8 cellular contexts compared by ENCODE assay signal in the genomic region with DNA sequence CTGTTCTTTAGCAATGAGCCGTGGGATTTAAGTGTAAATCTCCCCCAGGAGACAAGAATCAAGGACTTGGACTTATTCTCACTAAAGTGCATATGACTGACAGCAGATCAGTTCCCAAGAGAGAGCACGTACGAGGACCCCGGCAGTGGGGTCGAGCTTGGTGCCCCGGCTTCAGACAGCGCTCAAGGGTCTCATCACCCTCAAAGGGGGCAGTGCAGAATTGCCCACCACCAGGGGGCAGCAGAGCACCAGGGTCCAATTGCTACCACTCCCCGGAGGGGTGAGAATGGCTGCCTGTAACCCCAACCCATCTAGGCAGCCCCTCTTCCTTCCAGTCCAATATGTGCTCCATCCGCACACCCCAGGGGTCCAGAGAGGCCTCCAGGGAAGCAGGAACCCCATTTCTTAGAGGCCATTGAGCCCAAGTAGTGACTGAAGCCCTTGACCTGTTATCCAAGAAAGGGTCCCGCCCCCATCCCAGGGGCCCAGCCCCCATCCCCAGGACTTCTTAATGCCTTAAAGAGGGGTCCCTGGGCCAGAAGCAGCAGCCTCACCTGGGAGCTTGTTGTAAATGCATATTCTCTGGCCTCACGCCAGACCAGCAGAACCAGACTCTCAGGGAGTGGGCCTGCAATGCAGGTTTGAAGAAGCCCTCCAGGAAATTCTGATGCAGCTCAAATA.
DNase-seq lines count a peak whose midpoint lies in the region; ATAC-seq and TF ChIP-seq lines count a peak whose summit lies in the region.

No MANE protein-coding gene starts in this region.

- DNase-seq in D341Med (ENCODE audit: low spot score) (peak; percentile 77), Karpas-422 (peak; percentile 88), choroid plexus epithelial cell (ENCODE audit: low read depth) (peak; percentile 43), mesendoderm (peak; percentile 51), epidermal melanocyte (ENCODE audit: insufficient read length, low spot score) (no peak)
- DNase-seq in activated CD4-positive, alpha-beta T cell treated with anti-CD3 and anti-CD28 coated beads for 24 hours (ENCODE audit: low read depth in 2 of 2), result peak; percentile 59 to 69
- DNase-seq in stimulated activated CD8-positive, alpha-beta memory T cell treated with anti-CD3 and anti-CD28 coated beads, Interleukin-7, amount 100 ng/mL, for 1 hour (ENCODE audit: low read depth in 2 of 2), result peak; percentile 14 to 41

- ATAC-seq in HG03354 (IDR thresholded peaks at IDR 0.05; ENCODE audit: poor library complexity, severe bottlenecking, unreplicated experiment), result no peak

- H4K20me1 ChIP-seq in Karpas-422 (ENCODE audit: insufficient read depth, low read depth, low read length), result peaks cover 9% of the 10 kb centered on the region; the same call in 1 of the 2 replicates

- H3K4me2 ChIP-seq in Karpas-422 (ENCODE audit: low read depth, low read length, poor library complexity, severe bottlenecking) (no peak overlapping the region), mesendoderm (ENCODE audit: low read length) (no peak overlapping the region)

- H3K4me1 ChIP-seq in Karpas-422 (ENCODE audit: low read length) (no peaks in the 10 kb centered on the region), mesendoderm (ENCODE audit: control insufficient read depth, low read depth, low read length) (no peaks in the 10 kb centered on the region)

- H3K27ac ChIP-seq in Karpas-422 (ENCODE audit: low read length) (no peak overlapping the region), mesendoderm (ENCODE audit: low read depth, low read length) (no peak overlapping the region)

- no peaks in the 10 kb centered on the region for H3K79me1 ChIP-seq in mesendoderm (ENCODE audit: low read length)

- H3K27me3 ChIP-seq in Karpas-422 (ENCODE audit: low read length), result no peaks in the 10 kb centered on the region
- H3K27me3 ChIP-seq in mesendoderm (ENCODE audit: insufficient read depth, low read length, poor library complexity), result no peaks in the 10 kb centered on the region

- no peak overlapping the region for H3K4me3 ChIP-seq in Karpas-422 (ENCODE audit: low read length)
- no peak overlapping the region for H3K4me3 ChIP-seq in choroid plexus epithelial cell (ENCODE audit: low read depth, low read length)
- H3K4me3 ChIP-seq in mesendoderm (ENCODE audit: low read length), result no peak overlapping the region

- no peaks in the 10 kb centered on the region for H3K9me2 ChIP-seq in Karpas-422 (replicated peaks; ENCODE audit: insufficient read depth, low read length)

- no peak overlapping the region for H3K56ac ChIP-seq in mesendoderm (ENCODE audit: low read length)

- no peak overlapping the region for H3K9ac ChIP-seq in Karpas-422 (ENCODE audit: low read length)
- H3K9ac ChIP-seq in mesendoderm (ENCODE audit: low read length), result no peak overlapping the region

- H2BK5ac ChIP-seq in mesendoderm (ENCODE audit: low read length), result no peak overlapping the region

- H3K36me3 ChIP-seq in Karpas-422 (ENCODE audit: insufficient read depth, low read length) (no peaks in the 10 kb centered on the region), mesendoderm (ENCODE audit: control insufficient read depth, insufficient read depth, low read length) (no peaks in the 10 kb centered on the region)

- H2AFZ ChIP-seq in Karpas-422 (ENCODE audit: low read length), result no peak overlapping the region

- WGBS in mesendoderm (ENCODE audit: extremely low coverage, insufficient coverage, low lambda C conversion rate), result no CpG with 5 or more reads among the region's 11 CpGs

- no peak overlapping the region for H3K23ac ChIP-seq in mesendoderm (ENCODE audit: low read length)

- no peak overlapping the region for H4K5ac ChIP-seq in mesendoderm (ENCODE audit: low read length)

- H2AK5ac ChIP-seq in mesendoderm (ENCODE audit: low read length), result no peak overlapping the region

- H4K8ac ChIP-seq in mesendoderm (ENCODE audit: low read depth, low read length), result no peak overlapping the region

- no peaks in the 10 kb centered on the region for H3K9me3 ChIP-seq in Karpas-422 (ENCODE audit: low read length)

- no peak overlapping the region for H3K4ac ChIP-seq in mesendoderm (ENCODE audit: low read depth, low read length)

- H3K79me2 ChIP-seq in Karpas-422 (ENCODE audit: low read length), result no peaks in the 10 kb centered on the region
- no peaks in the 10 kb centered on the region for H3K79me2 ChIP-seq in mesendoderm (ENCODE audit: control insufficient read depth, insufficient read depth, low read length)

- H2BK120ac ChIP-seq in mesendoderm (ENCODE audit: low read depth, low read length), result no peak overlapping the region

- no peak overlapping the region for H3K18ac ChIP-seq in mesendoderm (ENCODE audit: low read length)

- no peak overlapping the region for H2BK15ac ChIP-seq in mesendoderm (replicated peaks; ENCODE audit: low read depth)

- peak; percentile 89 for TF ChIP-seq CTCF in choroid plexus epithelial cell (conservative IDR thresholded peaks at IDR 0.05; ENCODE audit: low read depth, low read length)
